Comparison of ENCODE assay signal across 9 cellular contexts in the genomic region with DNA sequence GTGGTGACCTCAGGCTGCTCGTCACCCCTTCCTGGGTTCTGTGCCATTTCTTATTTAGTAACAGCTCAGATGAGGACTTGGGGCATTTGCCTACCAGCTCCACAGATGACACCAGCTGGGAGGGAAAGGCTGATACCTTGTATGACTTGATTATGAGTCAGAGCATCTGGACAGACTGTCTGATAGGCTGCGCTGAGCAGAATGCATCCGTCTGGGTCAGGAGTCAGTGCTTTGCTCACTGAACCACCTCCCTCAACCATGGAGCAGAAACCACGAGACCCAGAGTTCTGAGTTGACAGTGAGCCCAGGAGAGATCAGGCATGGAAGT. TPM values are rescaled to one million over a fixed set of nuclear protein-coding genes. Genes with fewer than 3 reads are reported as not detected.
DNase-seq lines count a peak whose midpoint lies in the region; ATAC-seq, FAIRE-seq and TF ChIP-seq lines count a peak whose summit lies in the region.
"Had no signal": no experiment of that assay in that cellular context is flagged by ENCODE, and none has a peak within 500 bp of the region (broad histone marks: within the 10 kb centered on the region; RNA-seq: fewer than 3 reads in every experiment).

No MANE protein-coding gene starts in this region.

- no CpG with 5 or more reads among the region's 4 CpGs for whole genome bisulfite sequencing in IMR-90 (ENCODE audit: extremely low coverage in 2 of 2, insufficient read length in 1 of 2), 2 experiments
- WGBS in K562 (ENCODE audit: insufficient coverage, low coverage, missing lambda C conversion rate) = 0% methylated on average over 4 of the region's 4 CpGs

- peak overlapping the region; percentile 42; the same call in 1 of the 2 replicates for H4K91ac ChIP-seq in IMR-90 (ENCODE audit: insufficient read depth, low read depth, low read length)

- peaks cover 4% of the 10 kb centered on the region for H3K4me1 ChIP-seq in IMR-90 (ENCODE audit: control insufficient read depth, insufficient read depth, low read length)
- H3K4me1 ChIP-seq in K562 (replicated peaks in 1 of 2; ENCODE audit: control insufficient read depth in 2 of 2, insufficient read depth in 2 of 2, low read length in 2 of 2) = peaks cover 0 to 9% of the 10 kb centered on the region in 2 experiments; a peak in 1 of 5 replicates

- ATAC-seq in IMR-90 (ENCODE audit: low read depth) (peak; percentile 100), K562 (peak; percentile 58), omental fat pad (ENCODE audit: low FRiP score) (peak; percentile 86), GM21423 (IDR thresholded peaks at IDR 0.05; ENCODE audit: unreplicated experiment) (no peak)

- H3K79me1 ChIP-seq in IMR-90 (ENCODE audit: low read depth in 1 of 2, low read length in 2 of 2) = no peaks in the 10 kb centered on the region

- TF ChIP-seq RAD21 in IMR-90 (IDR thresholded peaks at IDR 0.05; ENCODE audit: low read length) (no peak), K562 (CRISPR knock-in tag; conservative IDR thresholded peaks at IDR 0.05 in 1 of 2, IDR thresholded peaks at IDR 0.05 in 1 of 2) (no peak)

- no peak overlapping the region for H4K5ac ChIP-seq in IMR-90 (ENCODE audit: low read depth, low read length)

- in situ Hi-C loops in IMR-90 (cut with MboI; ENCODE audit: low sequenced_read_pairs) = no loop called here
- in situ Hi-C loops in K562 (cut with MboI) = no loop called here

- peak overlapping the region in 1 of 2 experiments; percentile 33; a peak in 2 of 4 replicates for H4K8ac ChIP-seq in IMR-90 (ENCODE audit: low read depth in 2 of 2, low read length in 2 of 2)

- H2AFZ ChIP-seq in IMR-90 (replicated peaks; ENCODE audit: low read length, poor library complexity) = peak overlapping the region; percentile 19
- no peak overlapping the region for H2AFZ ChIP-seq in K562 (ENCODE audit: low read depth, low read length)

- POLR2A ChIA-PET in IMR-90 (lab: Charles Lee; ENCODE audit: unreplicated experiment) = no interaction called here
- POLR2A ChIA-PET in K562 (lab: Yijun Ruan, JAX) = no interaction called here
- POLR2A ChIA-PET in activated CD4-positive, alpha-beta memory T cell treated with anti-CD3 and anti-CD28 coated beads, Interleukin-2, amount 10 ng/mL, durations not matched to agents 7 days and 5 days (lab: Charles Lee) = no interaction called here

- intact Hi-C loops in IMR-90 (cut with micrococcal nuclease) (no loop called here), K562 (cut with micrococcal nuclease) (no loop called here)

- H3K23ac ChIP-seq in IMR-90 (ENCODE audit: low read depth, low read length) = no peak overlapping the region

- H3K36me3 Mint-ChIP-seq in activated CD4-positive, alpha-beta memory T cell treated with anti-CD3 and anti-CD28 coated beads, Interleukin-2, amount 10 ng/mL, durations not matched to agents 7 days and 5 days (ENCODE audit: low read depth) = no peaks in the 10 kb centered on the region

- peaks cover 4% of the 10 kb centered on the region for H3K4me1 Mint-ChIP-seq in activated CD4-positive, alpha-beta memory T cell treated with anti-CD3 and anti-CD28 coated beads, Interleukin-2, amount 10 ng/mL, durations not matched to agents 7 days and 5 days

- BruUV-seq in IMR-90 (replicated peaks; lab: Mats Ljungman, UMichigan) (no TSS peak), K562 (replicated peaks; lab: Mats Ljungman, UMichigan) (no TSS peak)

- TF ChIP-seq POLR2A in IMR-90 (IDR thresholded peaks at IDR 0.05; ENCODE audit: low read depth, low read length) = no peak
- TF ChIP-seq POLR2A in K562 (conservative IDR thresholded peaks at IDR 0.05) = no peak

- H3K27ac ChIP-seq in IMR-90 (ENCODE audit: insufficient read depth, low read length) (peak overlapping the region; percentile 12; the same call in 1 of the 2 replicates), K562 (ENCODE audit: extremely low read depth, low read depth, low read length) (no peak overlapping the region)

- peak overlapping the region; percentile 38 for H2AK5ac ChIP-seq in IMR-90 (ENCODE audit: low read depth, low read length)

- H2BK20ac ChIP-seq in IMR-90 (ENCODE audit: low read depth, low read length) = no peak overlapping the region

- no peak overlapping the region for H3K14ac ChIP-seq in IMR-90 (replicated peaks; ENCODE audit: low read depth, low read length)

- dilution Hi-C loops in IMR-90 (cut with HindIII; ENCODE audit: low sequenced_read_pairs, unreplicated experiment) = no loop called here

- no peak overlapping the region for H3K9ac ChIP-seq in IMR-90 (ENCODE audit: low read depth, low read length)
- H3K9ac ChIP-seq in K562 (ENCODE audit: insufficient read depth in 1 of 2, low read depth in 2 of 2, low read length in 2 of 2) = no peak overlapping the region; a peak in 1 of 4 replicates

- no peak overlapping the region for H3K27ac Mint-ChIP-seq in activated CD4-positive, alpha-beta memory T cell treated with anti-CD3 and anti-CD28 coated beads, Interleukin-2, amount 10 ng/mL, durations not matched to agents 7 days and 5 days

- no peak overlapping the region for H3K4me3 ChIP-seq in GM12865 (ENCODE audit: low read depth, low read length)
- H3K4me3 ChIP-seq in IMR-90 (ENCODE audit: insufficient read depth, low read depth, low read length) = no peak overlapping the region
- H3K4me3 ChIP-seq in K562 = no peak overlapping the region

- H3K9me3 ChIP-seq in IMR-90 (ENCODE audit: control insufficient read depth, insufficient read depth, low read length) (no peaks in the 10 kb centered on the region), K562 (replicated peaks; ENCODE audit: control insufficient read depth, insufficient read depth, low read depth, low read length) (no peaks in the 10 kb centered on the region)

- H2BK5ac ChIP-seq in IMR-90 (ENCODE audit: low read depth, low read length, poor library complexity, severe bottlenecking) = no peak overlapping the region

- no peak overlapping the region for H3K18ac ChIP-seq in IMR-90 (ENCODE audit: low read depth, low read length)

- H3K4ac ChIP-seq in IMR-90 (ENCODE audit: low read depth, low read length) = peak overlapping the region; percentile 44; the same call in 1 of the 2 replicates

- H3K4me2 ChIP-seq in IMR-90 (ENCODE audit: low read depth, low read length) = no peak overlapping the region
- H3K4me2 ChIP-seq in K562 (ENCODE audit: insufficient read depth, low read length) = no peak overlapping the region

- peaks cover 56% of the 10 kb centered on the region for H3K27me3 Mint-ChIP-seq in activated CD4-positive, alpha-beta memory T cell treated with anti-CD3 and anti-CD28 coated beads, Interleukin-2, amount 10 ng/mL, durations not matched to agents 7 days and 5 days

- no peaks in the 10 kb centered on the region for H3K79me2 ChIP-seq in K562 (ENCODE audit: control insufficient read depth, insufficient read depth, low read length)

- no peak overlapping the region for H2BK120ac ChIP-seq in IMR-90 (ENCODE audit: low read depth, low read length)

- H3K9me3 Mint-ChIP-seq in activated CD4-positive, alpha-beta memory T cell treated with anti-CD3 and anti-CD28 coated beads, Interleukin-2, amount 10 ng/mL, durations not matched to agents 7 days and 5 days = no peaks in the 10 kb centered on the region

- H3K36me3 ChIP-seq in IMR-90 (ENCODE audit: control insufficient read depth, insufficient read depth, low read length) (no peaks in the 10 kb centered on the region), K562 (ENCODE audit: control insufficient read depth, insufficient read depth, low read length) (no peaks in the 10 kb centered on the region)

- H2AK9ac ChIP-seq in IMR-90 (replicated peaks; ENCODE audit: low read depth, low read length, poor library complexity) = peak overlapping the region; percentile 63

- H3K4me3 Mint-ChIP-seq in activated CD4-positive, alpha-beta memory T cell treated with anti-CD3 and anti-CD28 coated beads, Interleukin-2, amount 10 ng/mL, durations not matched to agents 7 days and 5 days = no peak overlapping the region

- CTCF ChIA-PET in IMR-90 (lab: Yijun Ruan, JAX) = interaction anchor here (1.1 kb wide), 1 partner anchor 34 kb away, joined by 5 read pairs; no protein-coding TSS in a partner anchor
- CTCF ChIA-PET in K562 (lab: Yijun Ruan, JAX; ENCODE audit: low intra/inter-chr PET ratio) = no interaction called here
- CTCF ChIA-PET in activated CD4-positive, alpha-beta memory T cell treated with anti-CD3 and anti-CD28 coated beads, Interleukin-2, amount 10 ng/mL, durations not matched to agents 7 days and 5 days (lab: Charles Lee) = no interaction called here

- TF ChIP-seq EP300 in K562 (IDR thresholded peaks at IDR 0.05; ENCODE audit: low read length) = no peak

- H3K9me1 ChIP-seq in IMR-90 (ENCODE audit: insufficient read depth, low read length) (peaks cover 8% of the 10 kb centered on the region), K562 (ENCODE audit: control insufficient read depth, insufficient read depth, low read length) (no peaks in the 10 kb centered on the region)

- H2BK15ac ChIP-seq in IMR-90 (ENCODE audit: low read depth, low read length) = no peak overlapping the region

- no peak for TF ChIP-seq CTCF in GM12865 (IDR thresholded peaks at IDR 0.05; ENCODE audit: insufficient read depth, low read depth, low read length, missing control alignments)
- TF ChIP-seq CTCF in IMR-90 (conservative IDR thresholded peaks at IDR 0.05; ENCODE audit: low read depth, low read length) = no peak
- TF ChIP-seq CTCF in K562 (IDR thresholded peaks at IDR 0.05 in 2 of 3, conservative IDR thresholded peaks at IDR 0.05 in 1 of 3; ENCODE audit: insufficient read depth in 2 of 3, low read depth in 1 of 3, low read length in 3 of 3) = no peak
- TF ChIP-seq CTCF in omental fat pad (IDR thresholded peaks at IDR 0.05) = no peak

- no peak overlapping the region for H3K56ac ChIP-seq in IMR-90 (ENCODE audit: extremely low read depth, insufficient read depth, low read length)

- peak; percentile 19 for FAIRE-seq in K562 (lab: Jason Lieb, UNC)

- DNase-seq in GM12865 (ENCODE audit: low read depth) (peak; percentile 22), IMR-90 (peak; percentile 99), K562 (ENCODE audit: extremely low read depth in 1 of 4, low spot score in 3 of 4) (peak in 2 of 4 experiments; percentile 42 to 44), omental fat pad (ENCODE audit: low spot score) (no peak), NCI-H510A (lab: John Stamatoyannopoulos, UW) (no peak)
- no peak for DNase-seq in activated naive CD4-positive, alpha-beta T cell treated with anti-CD3 and anti-CD28 coated beads, Interleukin-2, amount 50 U/mL, for 16 hours
- DNase-seq in activated CD4-positive, alpha-beta memory T cell treated with anti-CD3 and anti-CD28 coated beads, Interleukin-2, amount 10 ng/mL, durations not matched to agents 7 days and 5 days = no peak

- H3K27me3 ChIP-seq in IMR-90 (ENCODE audit: control insufficient read depth, insufficient read depth, low read length) (peaks cover 16% of the 10 kb centered on the region), K562 (ENCODE audit: control insufficient read depth in 2 of 2, insufficient read depth in 2 of 2, low read length in 2 of 2) (peaks cover 44 to 59% of the 10 kb centered on the region in 2 experiments)

- no peaks in the 10 kb centered on the region for H4K20me1 ChIP-seq in IMR-90 (ENCODE audit: insufficient read depth, low read length)
- peaks cover 7% of the 10 kb centered on the region; the same call in 1 of the 2 replicates for H4K20me1 ChIP-seq in K562 (replicated peaks; ENCODE audit: control insufficient read depth, insufficient read depth, low read length)

RNA-seq across cellular contexts. Expression of gene ST14, which starts 6.8 kb away (rescaled TPM):
- total RNA-seq in IMR-90 (2012; rRNA removed) (not detected in 2 replicates), K562 (2014; rRNA removed) (not detected in 2 replicates), K562 (2014; rRNA removed; fragmentation: Illumina TruSeq; extraction: Trizol) (not detected in 2 replicates), K562 (2015; rRNA removed; fragmentation: Illumina TruSeq; extraction: Trizol) (not detected in 2 replicates), K562 (2021) (0.20 and 0.36 TPM in 2 replicates), omental fat pad (10 to 100 TPM in 2 of 4 donors, 1 to 10 TPM in 2; 4.4 to 49.1 (median 10.8) TPM)
- polyA plus RNA-seq in IMR-90 (2012; rRNA removed) (not detected in 2 replicates), K562 (2011; rRNA removed) (0.01 and 0.08 TPM in 2 replicates), K562 (2014; fragmentation: Illumina TruSeq; extraction: Trizol) (not detected in 2 replicates), K562 (2014; fragmentation: Nextera tagmentation; extraction: Ambion mirVana) (not detected), K562 (2014; rRNA removed) (not detected in 2 replicates)
- polyA plus RNA-seq in IMR-90 (2012; cell fraction: cytosol; rRNA removed) = not detected in 2 replicates
- polyA plus RNA-seq in IMR-90 (2012; cell fraction: nucleus; rRNA removed; ENCODE audit: low replicate concordance) = not detected in 2 replicates
- total RNA-seq in K562 (2011; cell fraction: chromatin; rRNA removed; ENCODE audit: low replicate concordance) = 0.23 TPM in 1 of 2 replicates, not detected in the other
- not detected in 2 replicates for total RNA-seq in K562 (2011; cell fraction: nucleolus; rRNA removed)
- 0.15 TPM in 1 of 2 replicates, not detected in the other for total RNA-seq in K562 (2011; cell fraction: nucleoplasm; rRNA removed)
- 0.01 and 0.13 TPM in 2 replicates for polyA plus RNA-seq in K562 (2011; cell fraction: cytosol; rRNA removed)
- 0.14 TPM in 1 of 2 replicates, not detected in the other for polyA plus RNA-seq in K562 (2011; cell fraction: nucleus; rRNA removed)
- polyA plus RNA-seq in K562 (2012) = 0.04 and 0.15 TPM in 2 replicates
- not detected in 2 replicates for polyA minus RNA-seq in K562 (2011; rRNA and poly(A)+ RNA removed)
- not detected in 2 replicates for polyA minus RNA-seq in K562 (2011; cell fraction: cytosol; rRNA and poly(A)+ RNA removed)
- polyA minus RNA-seq in K562 (2011; cell fraction: nucleus; rRNA and poly(A)+ RNA removed) = 0.27 TPM in 1 of 2 replicates, not detected in the other
- total RNA-seq in activated CD4-positive, alpha-beta memory T cell treated with anti-CD3 and anti-CD28 coated beads, Interleukin-2, amount 10 ng/mL, durations not matched to agents 7 days and 5 days = not detected
- polyA plus RNA-seq: neural cell had no signal

Comparison
In these comparisons a context has a peak if more than half of its experiments do, and no peak if none do; other contexts are left out.
1. DNase-seq: peak in GM12865 (single experiment) and IMR-90 (single experiment); none in omental fat pad (single experiment), activated naive CD4-positive, alpha-beta T cell treated with anti-CD3 and anti-CD28 coated beads, Interleukin-2, amount 50 U/mL, for 16 hours (single experiment), activated CD4-positive, alpha-beta memory T cell treated with anti-CD3 and anti-CD28 coated beads, Interleukin-2, amount 10 ng/mL, durations not matched to agents 7 days and 5 days (single experiment) and NCI-H510A (single experiment).